ENCODE assay signal across 1 cellular context in the genomic region with DNA sequence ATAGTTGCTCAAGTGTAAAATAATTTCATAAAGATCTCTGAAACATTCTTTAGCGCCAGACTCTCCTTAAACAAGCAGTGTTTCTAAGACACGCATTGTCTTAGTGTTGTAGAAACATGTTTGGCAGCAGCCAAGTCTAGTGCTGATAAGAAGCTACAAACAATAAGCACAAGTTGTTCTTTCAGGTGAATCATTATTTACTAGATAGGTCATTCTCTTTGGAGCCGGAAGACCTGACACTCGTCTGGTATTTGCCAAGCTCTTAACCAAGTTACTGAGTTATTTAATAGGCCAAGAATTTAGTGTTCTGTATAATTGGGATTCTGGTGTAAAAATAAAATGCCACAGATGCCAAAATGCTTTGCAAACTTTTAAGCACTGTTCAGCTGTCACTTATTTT.
TF ChIP-seq lines count a peak whose summit lies in the region.

No MANE protein-coding gene starts in this region.

TF ChIP-seq in A549, 52 proteins besides CTCF, POLR2A, EP300 and RAD21 (continued from another document):
- no peak for TF ChIP-seq HEYL (CRISPR knock-in tag; IDR thresholded peaks at IDR 0.05)
- no peak for TF ChIP-seq E2F6 (IDR thresholded peaks at IDR 0.05; ENCODE audit: borderline replicate concordance, low read depth)
- TF ChIP-seq EHMT2 (IDR thresholded peaks at IDR 0.05; ENCODE audit: low read depth) = no peak
- TF ChIP-seq, protein P1, sequence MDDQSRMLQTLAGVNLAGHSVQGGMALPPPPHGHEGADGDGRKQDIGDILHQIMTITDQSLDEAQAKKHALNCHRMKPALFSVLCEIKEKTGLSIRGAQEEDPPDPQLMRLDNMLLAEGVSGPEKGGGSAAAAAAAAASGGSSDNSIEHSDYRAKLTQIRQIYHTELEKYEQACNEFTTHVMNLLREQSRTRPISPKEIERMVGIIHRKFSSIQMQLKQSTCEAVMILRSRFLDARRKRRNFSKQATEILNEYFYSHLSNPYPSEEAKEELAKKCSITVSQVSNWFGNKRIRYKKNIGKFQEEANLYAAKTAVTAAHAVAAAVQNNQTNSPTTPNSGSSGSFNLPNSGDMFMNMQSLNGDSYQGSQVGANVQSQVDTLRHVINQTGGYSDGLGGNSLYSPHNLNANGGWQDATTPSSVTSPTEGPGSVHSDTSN (IDR thresholded peaks at IDR 0.05) = no peak
- no peak for TF ChIP-seq MAZ (IDR thresholded peaks at IDR 0.05; ENCODE audit: borderline replicate concordance, low read depth, low read length)
- TF ChIP-seq HOXB5 (CRISPR knock-in tag; IDR thresholded peaks at IDR 0.05) = no peak
- TF ChIP-seq GATA3 (IDR thresholded peaks at IDR 0.05; ENCODE audit: borderline replicate concordance) = peak; percentile 92
- TF ChIP-seq FOSL2 (IDR thresholded peaks at IDR 0.05) = peak; percentile 39; the same call in 1 of the 2 replicates
- peak; percentile 87 for TF ChIP-seq FOSL2 (CRISPR knock-in tag; IDR thresholded peaks at IDR 0.05)
- TF ChIP-seq JUN (IDR thresholded peaks at IDR 0.05) = peak; percentile 46 to 48; a peak in 1 of 5 replicates
- TF ChIP-seq HMGXB4 (CRISPR knock-in tag; IDR thresholded peaks at IDR 0.05; ENCODE audit: borderline replicate concordance) = no peak
- no peak for TF ChIP-seq TP53 (CRISPR knock-in tag; IDR thresholded peaks at IDR 0.05)
- TF ChIP-seq, protein P2, sequence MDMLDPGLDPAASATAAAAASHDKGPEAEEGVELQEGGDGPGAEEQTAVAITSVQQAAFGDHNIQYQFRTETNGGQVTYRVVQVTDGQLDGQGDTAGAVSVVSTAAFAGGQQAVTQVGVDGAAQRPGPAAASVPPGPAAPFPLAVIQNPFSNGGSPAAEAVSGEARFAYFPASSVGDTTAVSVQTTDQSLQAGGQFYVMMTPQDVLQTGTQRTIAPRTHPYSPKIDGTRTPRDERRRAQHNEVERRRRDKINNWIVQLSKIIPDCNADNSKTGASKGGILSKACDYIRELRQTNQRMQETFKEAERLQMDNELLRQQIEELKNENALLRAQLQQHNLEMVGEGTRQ (IDR thresholded peaks at IDR 0.05) = no peak
- TF ChIP-seq JUNB (IDR thresholded peaks at IDR 0.05) = peak; percentile 73
- TF ChIP-seq ZNF302 (CRISPR knock-in tag; IDR thresholded peaks at IDR 0.05) = no peak
- no peak for TF ChIP-seq ZFP36 (IDR thresholded peaks at IDR 0.05; ENCODE audit: borderline replicate concordance, partially characterized antibody)
- no peak for TF ChIP-seq ESRRA (IDR thresholded peaks at IDR 0.05; ENCODE audit: borderline replicate concordance, low read length)
- TF ChIP-seq CEBPB (IDR thresholded peaks at IDR 0.05) = no peak; a peak in 1 of 4 replicates
- TF ChIP-seq KDM1A (IDR thresholded peaks at IDR 0.05; ENCODE audit: low read depth) = no peak
- TF ChIP-seq FOXS1 (CRISPR knock-in tag; IDR thresholded peaks at IDR 0.05) = no peak
- no peak for TF ChIP-seq NFE2L2 (conservative IDR thresholded peaks at IDR 0.05; ENCODE audit: low read length)
- TF ChIP-seq MAX (IDR thresholded peaks at IDR 0.05) = no peak
- TF ChIP-seq RARB (CRISPR knock-in tag; IDR thresholded peaks at IDR 0.05) = no peak
- no peak for TF ChIP-seq SREBF2 (IDR thresholded peaks at IDR 0.05)
